Comparison of ENCODE assay signal across 2 cellular contexts in genomic region chr5:138942861-138943260, GRCh38.
TF ChIP-seq lines count a peak whose summit lies in the region.

No MANE protein-coding gene starts in this region.

TF ChIP-seq in SK-N-SH, 30 proteins besides CTCF, POLR2A, EP300 and RAD21 (continued from another document):
- TF ChIP-seq MAX (IDR thresholded peaks at IDR 0.05; ENCODE audit: low read depth) (no peak), SMC3 (IDR thresholded peaks at IDR 0.05; ENCODE audit: low read depth, low read length) (no peak), GABPA (IDR thresholded peaks at IDR 0.05; ENCODE audit: low read depth) (no peak), NRF1 (IDR thresholded peaks at IDR 0.05; ENCODE audit: low read depth, low read length) (no peak), NFIC (IDR thresholded peaks at IDR 0.05; ENCODE audit: borderline replicate concordance) (no peak)
TF ChIP-seq in SK-N-SH: peak in this region for 0.

TF ChIP-seq in SK-N-SH treated with all-trans-retinoic acid at 6 μM for 48 hours, 23 proteins besides CTCF, POLR2A, EP300 and RAD21 (continued from another document):
- no peak for TF ChIP-seq CSRNP3 (CRISPR knock-in tag; IDR thresholded peaks at IDR 0.05)
- no peak for TF ChIP-seq PPARA (CRISPR knock-in tag; IDR thresholded peaks at IDR 0.05; ENCODE audit: borderline replicate concordance)
- TF ChIP-seq ZFP30 (CRISPR knock-in tag; IDR thresholded peaks at IDR 0.05): no peak
- no peak for TF ChIP-seq ZNF8 (CRISPR knock-in tag; IDR thresholded peaks at IDR 0.05)
- no peak for TF ChIP-seq RARB (CRISPR knock-in tag; IDR thresholded peaks at IDR 0.05)
- no peak for TF ChIP-seq CSDC2 (CRISPR knock-in tag; IDR thresholded peaks at IDR 0.05)
- TF ChIP-seq OSR1 (CRISPR knock-in tag; IDR thresholded peaks at IDR 0.05): no peak
- TF ChIP-seq POU6F1 (CRISPR knock-in tag; IDR thresholded peaks at IDR 0.05; ENCODE audit: borderline replicate concordance, low read depth): no peak
- no peak for TF ChIP-seq TCF4 (CRISPR knock-in tag; IDR thresholded peaks at IDR 0.05; ENCODE audit: borderline replicate concordance)
